In the genomic region with DNA sequence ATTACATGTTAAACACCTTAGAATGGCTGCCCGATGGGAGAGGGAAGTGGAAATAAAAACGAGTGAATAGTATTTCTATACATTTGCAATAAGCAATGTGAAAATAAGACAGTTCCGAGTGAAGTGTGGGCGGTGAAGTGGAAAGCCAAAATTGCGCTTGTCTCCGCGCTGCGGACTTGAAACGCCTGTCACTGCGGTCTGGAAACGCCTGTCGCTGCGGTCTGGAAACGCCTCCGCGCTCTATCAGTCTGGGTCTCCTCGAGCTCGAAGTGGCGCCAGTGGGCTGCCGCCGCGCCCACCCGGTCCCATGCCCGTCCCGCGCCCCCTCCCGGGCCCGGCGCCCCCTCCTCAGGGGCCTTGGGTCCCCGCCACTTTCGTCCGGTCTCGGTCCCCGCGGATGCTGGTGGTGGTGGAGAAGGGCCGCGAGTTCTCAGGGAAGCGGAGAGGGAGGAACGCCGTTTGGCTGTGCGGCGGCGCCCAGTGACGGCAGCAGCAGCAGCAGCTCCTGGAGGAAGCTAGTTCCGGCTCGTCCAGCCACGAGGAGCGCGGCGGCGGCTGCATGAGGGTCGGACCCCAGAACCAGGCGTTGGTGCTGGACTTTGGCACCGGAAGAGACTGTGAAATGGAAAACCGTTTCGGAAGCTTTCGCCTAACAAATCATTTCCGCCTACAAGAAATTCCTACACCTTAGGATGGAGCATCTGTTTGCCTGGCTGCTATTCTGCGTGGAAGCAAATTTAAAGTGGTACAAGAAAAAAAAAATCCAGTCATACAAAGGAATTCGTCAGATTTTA, we compare ENCODE assay signal across 8 cellular contexts. TPM values are rescaled to one million over a fixed set of nuclear protein-coding genes. Genes with fewer than 3 reads are reported as not detected.
DNase-seq lines count a peak whose midpoint lies in the region; ATAC-seq, FAIRE-seq and TF ChIP-seq lines count a peak whose summit lies in the region.

No MANE protein-coding gene starts in this region.

- no peak for FAIRE-seq in D721Med (lab: Jason Lieb, UNC)

- H3K4me3 Mint-ChIP-seq in activated B cell treated with CpG ODN at 0.5 μM for 24 hours, result peak overlapping the region; percentile 87

- CTCF ChIA-PET in activated B cell treated with CpG ODN at 0.5 μM for 24 hours (lab: Charles Lee), result interaction anchor here (1.9 to 2.6 kb wide), 3 partner anchors 13 to 123 kb away, joined by 8 to 10 read pairs (median 8); no protein-coding TSS in a partner anchor

- ATAC-seq in activated B cell treated with CpG ODN at 0.5 μM for 24 hours (ENCODE audit: low read depth), result peak; percentile 35
- no peak for ATAC-seq in GM21737 (IDR thresholded peaks at IDR 0.05; ENCODE audit: unreplicated experiment)

- POLR2A ChIA-PET in activated B cell treated with CpG ODN at 0.5 μM for 24 hours (lab: Charles Lee), result interaction anchor here (0.7 kb wide), 1 partner anchor 28 kb away, joined by 3 read pairs; no protein-coding TSS in a partner anchor

- H3K4me1 ChIP-seq in spleen, result peaks cover 13 to 39% (median 31%) of the 10 kb centered on the region in 6 donors

- DNase-seq in D721Med (ENCODE audit: insufficient read length, low spot score) (peak; percentile 36), HFF-Myc (ENCODE audit: extremely low read depth, low read depth) (no peak), NCI-H2227 (lab: John Stamatoyannopoulos, UW; ENCODE audit: unreplicated experiment) (peak; percentile 86), activated B cell treated with CpG ODN at 0.5 μM for 24 hours (peak; percentile 40), islet precursor cell (peak; percentile 89), spleen (peak; percentile 88)
- DNase-seq in central memory CD4-positive, alpha-beta T cell, result peak; percentile 42

- intact Hi-C loops in activated B cell treated with CpG ODN at 0.5 μM for 24 hours (cut with micrococcal nuclease) (loop anchor here (1.0 to 10.0 kb wide), 6 partner anchors 36 to 969 kb away; a partner anchor contains a TSS), spleen (cut with DNase I; ENCODE audit: low total_unique reads) (loop anchor here (10.0 kb wide), 1 partner anchor 119 kb away; no protein-coding TSS in a partner anchor)

- H3K36me3 ChIP-seq in spleen, result no peaks in the 10 kb centered on the region

- H3K4me1 Mint-ChIP-seq in activated B cell treated with CpG ODN at 0.5 μM for 24 hours, result peaks cover 32% of the 10 kb centered on the region

- H3K27me3 ChIP-seq in spleen (replicated peaks in 1 of 7), result peaks cover 0 to 30% (median 0%) of the 10 kb centered on the region in 7 donors

- H3K9me3 ChIP-seq in spleen, result peaks cover 0 to 8% (median 0%) of the 10 kb centered on the region in 8 donors

- WGBS in spleen, 5 donors, result 0 to 1% (median 0%) methylated on average over 43 to 60 of the region's 60 CpGs

- H3K9me3 Mint-ChIP-seq in activated B cell treated with CpG ODN at 0.5 μM for 24 hours, result no peaks in the 10 kb centered on the region

- H3K4me3 ChIP-seq in HFF-Myc (replicated peaks; ENCODE audit: low read depth, low read length), result peak overlapping the region; percentile 73
- peak overlapping the region; percentile 51 to 84 (median 60) for H3K4me3 ChIP-seq in spleen

- H3K27ac Mint-ChIP-seq in activated B cell treated with CpG ODN at 0.5 μM for 24 hours, result peak overlapping the region; percentile 30

- TF ChIP-seq CTCF in D721Med (IDR thresholded peaks at IDR 0.05; ENCODE audit: insufficient read depth, missing control alignments) (no peak), HFF-Myc (IDR thresholded peaks at IDR 0.05; ENCODE audit: low read depth, low read length, missing control alignments) (no peak), activated B cell treated with CpG ODN at 0.5 μM for 24 hours (IDR thresholded peaks at IDR 0.05) (no peak), spleen (IDR thresholded peaks at IDR 0.05 in 8 of 11, conservative IDR thresholded peaks at IDR 0.05 in 3 of 11) (peak in 1 of 11 experiments; percentile 8)

- TF ChIP-seq POLR2A in spleen (IDR thresholded peaks at IDR 0.05), result no peak

- H3K27me3 Mint-ChIP-seq in activated B cell treated with CpG ODN at 0.5 μM for 24 hours, result peaks cover 32% of the 10 kb centered on the region

- no peaks in the 10 kb centered on the region for H3K36me3 Mint-ChIP-seq in activated B cell treated with CpG ODN at 0.5 μM for 24 hours (ENCODE audit: low read depth)

- H3K27ac ChIP-seq in spleen, result peak overlapping the region; percentile 30 to 86 (median 78)

RNA-seq across cellular contexts. Expression of a gene that starts 1.8 kb away (rescaled TPM):
- total RNA-seq in activated B cell treated with CpG ODN at 0.5 μM for 24 hours (1.1 TPM in 2 replicates), spleen (1 to 10 TPM; 1.5 to 5.4 (median 2.3) TPM)
- polyA plus RNA-seq in spleen, result under 1 TPM; 0.04 to 0.16 (median 0.05) TPM

RNA-seq across cellular contexts. Expression of a gene that starts 35.0 kb away (rescaled TPM):
- 0.54 and 1.2 TPM in 2 replicates for total RNA-seq in activated B cell treated with CpG ODN at 0.5 μM for 24 hours
- 1 to 10 TPM in 6 of 7 donors, not detected in 1; 1.2 to 3.8 (median 1.9) TPM for total RNA-seq in spleen
- polyA plus RNA-seq in spleen, result under 1 TPM; 0.13 to 0.79 (median 0.51) TPM
